Comparison of ENCODE assay signal across 15 cellular contexts in genomic region chr3:14565791-14566588, GRCh38. TPM values are rescaled to one million over a fixed set of nuclear protein-coding genes. Genes with fewer than 3 reads are reported as not detected.
A peak's percentile ranks its signal among the peaks of the same experiment; 100 is the strongest.
DNase-seq lines count a peak whose midpoint lies in the region; TF ChIP-seq lines count a peak whose summit lies in the region.
"Had no signal": no experiment of that assay in that cellular context is flagged by ENCODE, and none has a peak within 500 bp of the region (broad histone marks: within the 10 kb centered on the region; RNA-seq: fewer than 3 reads in every experiment).

No MANE protein-coding gene starts in this region.

- BruUV-seq in Calu3 (replicated peaks; lab: Mats Ljungman, UMichigan): no TSS peak

- peak; percentile 12 for DNase-seq in Calu3
- peak; percentile 48 for DNase-seq in LoVo (ENCODE audit: low spot score)
- peak; percentile 12 for DNase-seq in activated CD4-positive, alpha-beta memory T cell treated with anti-CD3 and anti-CD28 coated beads for 36 hours
- no peak for DNase-seq in right atrium auricular region (ENCODE audit: low spot score)
- DNase-seq in NCI-H2081 (lab: John Stamatoyannopoulos, UW): no peak
- no peak for DNase-seq in SIG-M5 treated with dmso at 0.1 percent for 504 hours (lab: John Stamatoyannopoulos, UW; ENCODE audit: unreplicated experiment)
- no peak for DNase-seq in DMS53 treated with DMSO at 0.1 percent for 48 hours (lab: John Stamatoyannopoulos, UW; ENCODE audit: unreplicated experiment)
- DNase-seq: activated CD4-positive, CD25-positive, alpha-beta regulatory T cell; activated naive CD4-positive, alpha-beta T cell; HCEC 1CT; midbrain; NCI-H1694 treated with DMSO at 0.1 percent for 48 hours had no signal

- no peak overlapping the region for H3K27ac Mint-ChIP-seq in Calu3 (ENCODE audit: unreplicated experiment)
- no peak overlapping the region for H3K27ac Mint-ChIP-seq in activated CD4-positive, alpha-beta memory T cell treated with anti-CD3 and anti-CD28 coated beads for 36 hours

- TF ChIP-seq CTCF in Calu3 (IDR thresholded peaks at IDR 0.05; ENCODE audit: unreplicated experiment) (no peak), liver (IDR thresholded peaks at IDR 0.05; ENCODE audit: low read depth, low read length, missing input control) (no peak), right atrium auricular region (IDR thresholded peaks at IDR 0.05) (no peak)

- no peaks in the 10 kb centered on the region for H3K27me3 ChIP-seq in liver (ENCODE audit: control insufficient read depth in 4 of 4, insufficient read depth in 4 of 4, low read length in 3 of 4)
- no peaks in the 10 kb centered on the region for H3K27me3 ChIP-seq in right atrium auricular region
- H3K27me3 ChIP-seq: BLaER1, hepatocyte had no signal

- no peaks in the 10 kb centered on the region for H3K9me3 ChIP-seq in liver (ENCODE audit: control insufficient read depth in 4 of 4, low read length in 3 of 4)
- no peaks in the 10 kb centered on the region for H3K9me3 ChIP-seq in right atrium auricular region
- H3K9me3 ChIP-seq: BLaER1 had no signal

- H3K4me1 ChIP-seq in liver (ENCODE audit: control insufficient read depth in 4 of 4, insufficient read depth in 4 of 4, low read length in 3 of 4): peaks cover 0 to 6% (median 0%) of the 10 kb centered on the region in 4 donors
- no peaks in the 10 kb centered on the region for H3K4me1 ChIP-seq in right atrium auricular region

- peaks cover 3% of the 10 kb centered on the region for H3K36me3 Mint-ChIP-seq in Calu3 (ENCODE audit: insufficient read depth, unreplicated experiment)
- H3K36me3 Mint-ChIP-seq in activated CD4-positive, alpha-beta memory T cell treated with anti-CD3 and anti-CD28 coated beads for 36 hours: no peaks in the 10 kb centered on the region

- H3K27ac ChIP-seq in liver (ENCODE audit: low read depth in 1 of 2, low read length in 2 of 2) (no peak overlapping the region), right atrium auricular region (no peak overlapping the region)
- H3K27ac ChIP-seq: BLaER1, hepatocyte had no signal

- no peak overlapping the region for H3K9ac ChIP-seq in liver (ENCODE audit: low read depth in 1 of 2, low read length in 2 of 2)
- H3K9ac ChIP-seq: BLaER1 had no signal

- no peaks in the 10 kb centered on the region for H3K9me3 Mint-ChIP-seq in Calu3 (ENCODE audit: low read depth, unreplicated experiment)
- H3K9me3 Mint-ChIP-seq in activated CD4-positive, alpha-beta memory T cell treated with anti-CD3 and anti-CD28 coated beads for 36 hours: no peaks in the 10 kb centered on the region

- no peak for TF ChIP-seq RAD21 in liver (IDR thresholded peaks at IDR 0.05)

- intact Hi-C loops in Calu3 (cut with micrococcal nuclease; ENCODE audit: unreplicated experiment): no loop called here
- intact Hi-C loops in activated CD4-positive, alpha-beta memory T cell treated with anti-CD3 and anti-CD28 coated beads for 36 hours (cut with micrococcal nuclease): no loop called here

- no peak overlapping the region for H3K4me3 Mint-ChIP-seq in Calu3 (ENCODE audit: low read depth, unreplicated experiment)
- no peak overlapping the region for H3K4me3 Mint-ChIP-seq in activated CD4-positive, alpha-beta memory T cell treated with anti-CD3 and anti-CD28 coated beads for 36 hours

- POLR2A ChIA-PET in activated CD4-positive, alpha-beta memory T cell treated with anti-CD3 and anti-CD28 coated beads for 36 hours (lab: Charles Lee): no interaction called here

- CTCF ChIA-PET in Calu3 (lab: Charles Lee): interaction anchor here (0.9 kb wide), 1 partner anchor 40 kb away, joined by 3 read pairs; no protein-coding TSS in a partner anchor
- CTCF ChIA-PET in activated CD4-positive, alpha-beta memory T cell treated with anti-CD3 and anti-CD28 coated beads for 36 hours (lab: Charles Lee): no interaction called here

- peaks cover 7% of the 10 kb centered on the region for H3K4me1 Mint-ChIP-seq in Calu3 (ENCODE audit: low read depth, unreplicated experiment)
- H3K4me1 Mint-ChIP-seq in activated CD4-positive, alpha-beta memory T cell treated with anti-CD3 and anti-CD28 coated beads for 36 hours (ENCODE audit: low read depth): no peaks in the 10 kb centered on the region

- 69% methylated on average over 13 of the region's 13 CpGs for WGBS in liver

- H3K36me3 ChIP-seq in liver (ENCODE audit: control insufficient read depth in 4 of 4, insufficient read depth in 3 of 4, low read depth in 1 of 4, low read length in 3 of 4) (no peaks in the 10 kb centered on the region), right atrium auricular region (no peaks in the 10 kb centered on the region)
- H3K36me3 ChIP-seq: BLaER1 had no signal

- peaks cover 60% of the 10 kb centered on the region for H3K27me3 Mint-ChIP-seq in Calu3 (ENCODE audit: unreplicated experiment)
- H3K27me3 Mint-ChIP-seq in activated CD4-positive, alpha-beta memory T cell treated with anti-CD3 and anti-CD28 coated beads for 36 hours: peaks cover 7% of the 10 kb centered on the region

- no peak overlapping the region for H3K4me3 ChIP-seq in liver (ENCODE audit: low read depth in 1 of 3, low read length in 3 of 3)
- H3K4me3 ChIP-seq in right atrium auricular region: no peak overlapping the region
- H3K4me3 ChIP-seq: BLaER1, hepatocyte had no signal

TF ChIP-seq in liver, 16 proteins besides CTCF, POLR2A, EP300 and RAD21:
- TF ChIP-seq SP1 (IDR thresholded peaks at IDR 0.05): peak; percentile 31
- no peak for TF ChIP-seq GABPA (IDR thresholded peaks at IDR 0.05 in 1 of 2, conservative IDR thresholded peaks at IDR 0.05 in 1 of 2)
- TF ChIP-seq ZBTB33 (IDR thresholded peaks at IDR 0.05): no peak
- TF ChIP-seq FOXA1 (IDR thresholded peaks at IDR 0.05): no peak
- TF ChIP-seq HNF4A (conservative IDR thresholded peaks at IDR 0.05): peak; percentile 81 to 87
- peak; percentile 46 for TF ChIP-seq NR2F2 (IDR thresholded peaks at IDR 0.05)
- TF ChIP-seq HNF4G (IDR thresholded peaks at IDR 0.05): peak; percentile 59
- TF ChIP-seq MAX (IDR thresholded peaks at IDR 0.05): no peak
- peak; percentile 81 to 87 for TF ChIP-seq RXRA (IDR thresholded peaks at IDR 0.05)
- no peak for TF ChIP-seq ATF3 (IDR thresholded peaks at IDR 0.05)

RNA-seq across cellular contexts. Expression of gene GRIP2, which starts 25.8 kb away (rescaled TPM):
- total RNA-seq in Calu3 (2022) (0.27 TPM in 1 of 2 replicates, not detected in the other), liver (under 1 TPM; 0.05 to 0.33 TPM), right atrium auricular region (10 to 100 TPM in 1 of 2 donors, 1 to 10 TPM in 1; 7.1 to 13.2 TPM)
- not detected for total RNA-seq in activated CD4-positive, alpha-beta memory T cell treated with anti-CD3 and anti-CD28 coated beads for 36 hours
- polyA plus RNA-seq in liver: under 1 TPM in 1 of 2 donors, not detected in 1; 0.09 TPM

Comparison
In these comparisons a context has a peak if more than half of its experiments do, and no peak if none do; other contexts are left out.
1. DNase-seq: peak in Calu3 (single experiment), LoVo (single experiment) and activated CD4-positive, alpha-beta memory T cell treated with anti-CD3 and anti-CD28 coated beads for 36 hours (single experiment); none in right atrium auricular region (single experiment), NCI-H2081 (0 of 2), SIG-M5 treated with dmso at 0.1 percent for 504 hours (single experiment) and DMS53 treated with DMSO at 0.1 percent for 48 hours (single experiment).